15 cellular contexts compared by ENCODE assay signal in genomic region chr2:156935611-156936010, GRCh38.
A peak's percentile ranks its signal among the peaks of the same experiment; 100 is the strongest.
DNase-seq lines count a peak whose midpoint lies in the region; ATAC-seq, FAIRE-seq and TF ChIP-seq lines count a peak whose summit lies in the region.
"Had no signal": no experiment of that assay in that cellular context is flagged by ENCODE, and none has a peak within 500 bp of the region (broad histone marks: within the 10 kb centered on the region; RNA-seq: fewer than 3 reads in every experiment).

No MANE protein-coding gene starts in this region.

- intact Hi-C loops in tibial artery (cut with DNase I; ENCODE audit: low total_unique reads) (no loop called here), esophagus muscularis mucosa (cut with DNase I) (no loop called here)

- no peak for TF ChIP-seq POLR2A in esophagus muscularis mucosa (IDR thresholded peaks at IDR 0.05; ENCODE audit: low read depth)

- no peaks in the 10 kb centered on the region for H3K9me3 ChIP-seq in tibial artery
- no peaks in the 10 kb centered on the region for H3K9me3 ChIP-seq in esophagus muscularis mucosa
- H3K9me3 ChIP-seq: psoas muscle had no signal

- no peak for TF ChIP-seq EP300 in esophagus muscularis mucosa (IDR thresholded peaks at IDR 0.05)

- ATAC-seq in HG02798 (IDR thresholded peaks at IDR 0.05; ENCODE audit: poor library complexity, unreplicated experiment): no peak
- ATAC-seq: psoas muscle; stimulated activated effector memory CD8-positive, alpha-beta T cell treated with anti-CD3 and anti-CD28 coated beads, Interleukin-12 subunit alpha, Interleukin-12 subunit beta, amount 100 ng/mL, for 72 hours had no signal

- no peak overlapping the region for H3K4me3 ChIP-seq in bronchial epithelial cell (ENCODE audit: low read depth, low read length)
- H3K4me3 ChIP-seq in tibial artery: no peak overlapping the region
- H3K4me3 ChIP-seq in esophagus muscularis mucosa: no peak overlapping the region
- H3K4me3 ChIP-seq: psoas muscle had no signal

- peak; percentile 30 for DNase-seq in COLO668 (lab: John Stamatoyannopoulos, UW; ENCODE audit: unreplicated experiment)
- peak; percentile 69 for DNase-seq in NCI-H1048 (lab: John Stamatoyannopoulos, UW)
- DNase-seq in NCI-H526 treated with DMSO at 0.1 percent for 48 hours (lab: John Stamatoyannopoulos, UW): peak; percentile 89
- peak; percentile 91 for DNase-seq in bronchial epithelial cell (ENCODE audit: low read depth)
- no peak for DNase-seq in tibial artery
- DNase-seq in NCI-H187 treated with DMSO at 0.1 percent for 48 hours (lab: John Stamatoyannopoulos, UW): no peak
- no peak for DNase-seq in esophagus muscularis mucosa (ENCODE audit: extremely low spot score)
- DNase-seq: activated CD4-positive, alpha-beta memory T cell treated with anti-CD3 and anti-CD28 coated beads, Interleukin-2, amount 10 ng/mL, durations not matched to agents 7 days and 5 days; activated naive CD4-positive, alpha-beta T cell; cerebellar nuclear complex; psoas muscle had no signal

- H3K27ac ChIP-seq in tibial artery (no peak overlapping the region), esophagus muscularis mucosa (replicated peaks in 1 of 4) (no peak overlapping the region)
- H3K27ac ChIP-seq: KMS-11, psoas muscle had no signal

- H3K4me1 ChIP-seq in tibial artery: no peaks in the 10 kb centered on the region
- H3K4me1 ChIP-seq in esophagus muscularis mucosa: no peaks in the 10 kb centered on the region
- H3K4me1 ChIP-seq: psoas muscle had no signal

- TF ChIP-seq CTCF in bronchial epithelial cell (IDR thresholded peaks at IDR 0.05; ENCODE audit: insufficient read depth, low read length, severe bottlenecking): no peak
- TF ChIP-seq CTCF in tibial artery (IDR thresholded peaks at IDR 0.05): no peak
- no peak for TF ChIP-seq CTCF in esophagus muscularis mucosa (IDR thresholded peaks at IDR 0.05)

- H3K27me3 ChIP-seq in bronchial epithelial cell (ENCODE audit: control insufficient read depth, insufficient read depth, low read length) (no peaks in the 10 kb centered on the region), tibial artery (no peaks in the 10 kb centered on the region), esophagus muscularis mucosa (no peaks in the 10 kb centered on the region)

- no peaks in the 10 kb centered on the region for H3K36me3 ChIP-seq in bronchial epithelial cell (ENCODE audit: control insufficient read depth, insufficient read depth, low read length)
- no peaks in the 10 kb centered on the region for H3K36me3 ChIP-seq in tibial artery
- no peaks in the 10 kb centered on the region for H3K36me3 ChIP-seq in esophagus muscularis mucosa

- WGBS in esophagus muscularis mucosa: 81% methylated on average over 5 of the region's 5 CpGs

- no peak for FAIRE-seq in bronchial epithelial cell (lab: Jason Lieb, UNC)
- FAIRE-seq: G401.6 had no signal

Comparison
In these comparisons a context has a peak if more than half of its experiments do, and no peak if none do; other contexts are left out.
1. DNase-seq: peak in COLO668 (single experiment), NCI-H1048 (single experiment), NCI-H526 treated with DMSO at 0.1 percent for 48 hours (single experiment) and bronchial epithelial cell (single experiment); none in tibial artery (0 of 2), NCI-H187 treated with DMSO at 0.1 percent for 48 hours (single experiment) and esophagus muscularis mucosa (single experiment).